ENCODE assay signal across 8 cellular contexts in genomic region chr11:108664730-108665525, GRCh38. TPM values are rescaled to one million over a fixed set of nuclear protein-coding genes. Genes with fewer than 3 reads are reported as not detected.
DNase-seq lines count a peak whose midpoint lies in the region; ATAC-seq and TF ChIP-seq lines count a peak whose summit lies in the region.

TSS of gene DDX10 (plus strand) at chr11:108665069. CDS start at chr11:108665154, 85 bp downstream.

- DNase-seq in ACHN: peak; percentile 95
- peak; percentile 98 for DNase-seq in NCI-H2196 treated with DMSO at 0.1 percent for 48 hours (lab: John Stamatoyannopoulos, UW; ENCODE audit: unreplicated experiment)
- DNase-seq in breast epithelium (ENCODE audit: low spot score in 2 of 2): peak; percentile 96 to 99

- TF ChIP-seq CTCF in VCaP (conservative IDR thresholded peaks at IDR 0.05) (no peak), breast epithelium (IDR thresholded peaks at IDR 0.05) (no peak)

- intact Hi-C loops in breast epithelium (cut with DNase I; ENCODE audit: low total_unique reads): no loop called here

- no peak for TF ChIP-seq POLR2A in breast epithelium (IDR thresholded peaks at IDR 0.05)

- H3K27me3 ChIP-seq in breast epithelium (no peaks in the 10 kb centered on the region), iPS-20b (ENCODE audit: insufficient read depth, low read length) (no peaks in the 10 kb centered on the region)

- H3K9me3 ChIP-seq in breast epithelium (no peaks in the 10 kb centered on the region), iPS-20b (ENCODE audit: insufficient read depth, low read depth, low read length) (no peaks in the 10 kb centered on the region)

- in situ Hi-C loops in ACHN (cut with HindIII; ENCODE audit: low pct_ligation_motif_present, low pct_unique_long_range_greater_than_20kb, low sequenced_read_pairs): no loop called here

- H3K9ac ChIP-seq in iPS-20b (ENCODE audit: low read depth, low read length): peak within 1 kb of the TSS; percentile 78; the same call in 1 of the 2 replicates

- H3K4me3 ChIP-seq in breast epithelium: peak within 1 kb of the TSS; percentile 71 to 94 (median 88)
- peak within 1 kb of the TSS; percentile 83 for H3K4me3 ChIP-seq in iPS-20b (ENCODE audit: low read length)
- H3K4me3 ChIP-seq in skin epidermis: peak within 1 kb of the TSS; percentile 54 to 98 (median 92)

- no peaks in the 10 kb centered on the region for H3K36me3 ChIP-seq in breast epithelium
- H3K36me3 ChIP-seq in iPS-20b (ENCODE audit: insufficient read depth, low read depth, low read length): 0 out of 2 replicates have a peak, but pooled peaks cover 14% of the 10 kb centered on the region

- peak; percentile 66 for ATAC-seq in GM18870 (IDR thresholded peaks at IDR 0.05; ENCODE audit: unreplicated experiment)
- ATAC-seq in HG03135 (IDR thresholded peaks at IDR 0.05; ENCODE audit: unreplicated experiment): peak; percentile 81

- peaks cover 0 to 14% of the 10 kb centered on the region in 2 donors for H3K4me1 ChIP-seq in breast epithelium
- peaks cover 3% of the 10 kb centered on the region; the same call in 1 of the 2 replicates for H3K4me1 ChIP-seq in iPS-20b (ENCODE audit: insufficient read depth, low read length)

- H3K27ac ChIP-seq in VCaP (peak within 1 kb of the TSS; percentile 64; the same call in 1 of the 2 replicates), breast epithelium (peak within 1 kb of the TSS; percentile 76 to 78), iPS-20b (ENCODE audit: low read length) (no peak within 1 kb of the TSS), skin epidermis (peak within 1 kb of the TSS in 19 of 21 experiments; percentile 23 to 86 (median 67))

RNA-seq across cellular contexts. Expression of gene DDX10, which starts in this region (rescaled TPM):
- 10 to 100 TPM; 17.3 to 41.9 (median 29.5) TPM for total RNA-seq in breast epithelium
